ENCODE assay signal across 1 cellular context in genomic region chr17:82000803-82001649, GRCh38.
TF ChIP-seq lines count a peak whose summit lies in the region.

No MANE protein-coding gene starts in this region.

TF ChIP-seq in HepG2, 621 proteins besides CTCF, POLR2A, EP300 and RAD21 (continued from another document and continues in another):
- TF ChIP-seq ATF7 (IDR thresholded peaks at IDR 0.05) (no peak), ATF7 (CRISPR knock-in tag; IDR thresholded peaks at IDR 0.05) (no peak; the same call in none of the 2 replicates), ZNF264 (CRISPR knock-in tag; IDR thresholded peaks at IDR 0.05) (peak; percentile 92), CENPX (CRISPR knock-in tag; IDR thresholded peaks at IDR 0.05) (no peak), U2AF1 (optimal IDR thresholded peaks at IDR 0.05; ENCODE audit: low read depth, low read length) (peak; percentile 33), ZNF207 (IDR thresholded peaks at IDR 0.05; ENCODE audit: borderline replicate concordance) (no peak), ZNF563 (CRISPR knock-in tag; IDR thresholded peaks at IDR 0.05) (peak; percentile 65; the same call in 1 of the 2 replicates), E2F2 (CRISPR knock-in tag; IDR thresholded peaks at IDR 0.05; ENCODE audit: borderline replicate concordance) (peak; percentile 64; the same call in 1 of the 2 replicates), ZNF121 (CRISPR knock-in tag; IDR thresholded peaks at IDR 0.05) (peak; percentile 80; the same call in 1 of the 2 replicates), ZNF841 (CRISPR knock-in tag; IDR thresholded peaks at IDR 0.05; ENCODE audit: borderline replicate concordance) (peak; percentile 85), HMGA1 (CRISPR knock-in tag; conservative IDR thresholded peaks at IDR 0.05) (no peak), HNRNPH1 (optimal IDR thresholded peaks at IDR 0.05; ENCODE audit: low read depth, low read length) (no peak), MEIS1 (CRISPR knock-in tag; IDR thresholded peaks at IDR 0.05; ENCODE audit: borderline replicate concordance) (peak; percentile 82; the same call in 1 of the 2 replicates), AFF4 (CRISPR knock-in tag; IDR thresholded peaks at IDR 0.05) (peak; percentile 80; the same call in 1 of the 2 replicates), FOXO4 (CRISPR knock-in tag; conservative IDR thresholded peaks at IDR 0.05) (no peak), ZBTB1 (CRISPR knock-in tag; IDR thresholded peaks at IDR 0.05; ENCODE audit: borderline replicate concordance) (0 out of 2 replicates have a peak, but pooled peaks have one; percentile 42), POGZ (CRISPR knock-in tag; IDR thresholded peaks at IDR 0.05) (peak; percentile 78), ZNF260 (CRISPR knock-in tag; IDR thresholded peaks at IDR 0.05; ENCODE audit: borderline replicate concordance, low read depth) (no peak), RBAK (CRISPR knock-in tag; IDR thresholded peaks at IDR 0.05) (no peak), ZNF24 (IDR thresholded peaks at IDR 0.05) (peak; percentile 55; the same call in 1 of the 2 replicates), CHD2 (IDR thresholded peaks at IDR 0.05; ENCODE audit: low read depth, low read length) (0 out of 2 replicates have a peak, but pooled peaks have one; percentile 24), ZSCAN21 (CRISPR knock-in tag; IDR thresholded peaks at IDR 0.05; ENCODE audit: borderline replicate concordance) (peak; percentile 40; the same call in 1 of the 2 replicates), YY1 (IDR thresholded peaks at IDR 0.05; ENCODE audit: insufficient read depth, insufficient replicate concordance, low read depth, low read length) (peak; percentile 83), ZNF710 (CRISPR knock-in tag; IDR thresholded peaks at IDR 0.05; ENCODE audit: borderline replicate concordance) (peak; percentile 87)
- TF ChIP-seq, protein P1, sequence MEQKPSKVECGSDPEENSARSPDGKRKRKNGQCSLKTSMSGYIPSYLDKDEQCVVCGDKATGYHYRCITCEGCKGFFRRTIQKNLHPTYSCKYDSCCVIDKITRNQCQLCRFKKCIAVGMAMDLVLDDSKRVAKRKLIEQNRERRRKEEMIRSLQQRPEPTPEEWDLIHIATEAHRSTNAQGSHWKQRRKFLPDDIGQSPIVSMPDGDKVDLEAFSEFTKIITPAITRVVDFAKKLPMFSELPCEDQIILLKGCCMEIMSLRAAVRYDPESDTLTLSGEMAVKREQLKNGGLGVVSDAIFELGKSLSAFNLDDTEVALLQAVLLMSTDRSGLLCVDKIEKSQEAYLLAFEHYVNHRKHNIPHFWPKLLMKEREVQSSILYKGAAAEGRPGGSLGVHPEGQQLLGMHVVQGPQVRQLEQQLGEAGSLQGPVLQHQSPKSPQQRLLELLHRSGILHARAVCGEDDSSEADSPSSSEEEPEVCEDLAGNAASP (CRISPR knock-in tag; IDR thresholded peaks at IDR 0.05; ENCODE audit: borderline replicate concordance) = peak; percentile 83
- TF ChIP-seq, protein P2, sequence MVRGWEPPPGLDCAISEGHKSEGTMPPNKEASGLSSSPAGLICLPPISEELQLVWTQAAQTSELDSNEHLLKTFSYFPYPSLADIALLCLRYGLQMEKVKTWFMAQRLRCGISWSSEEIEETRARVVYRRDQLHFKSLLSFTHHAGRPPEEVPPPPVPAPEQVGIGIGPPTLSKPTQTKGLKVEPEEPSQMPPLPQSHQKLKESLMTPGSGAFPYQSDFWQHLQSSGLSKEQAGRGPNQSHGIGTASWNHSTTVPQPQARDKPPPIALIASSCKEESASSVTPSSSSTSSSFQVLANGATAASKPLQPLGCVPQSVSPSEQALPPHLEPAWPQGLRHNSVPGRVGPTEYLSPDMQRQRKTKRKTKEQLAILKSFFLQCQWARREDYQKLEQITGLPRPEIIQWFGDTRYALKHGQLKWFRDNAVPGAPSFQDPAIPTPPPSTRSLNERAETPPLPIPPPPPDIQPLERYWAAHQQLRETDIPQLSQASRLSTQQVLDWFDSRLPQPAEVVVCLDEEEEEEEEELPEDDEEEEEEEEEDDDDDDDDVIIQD (CRISPR knock-in tag; IDR thresholded peaks at IDR 0.05; ENCODE audit: low read depth) = peak; percentile 58; the same call in 1 of the 2 replicates
- TF ChIP-seq, protein P3, sequence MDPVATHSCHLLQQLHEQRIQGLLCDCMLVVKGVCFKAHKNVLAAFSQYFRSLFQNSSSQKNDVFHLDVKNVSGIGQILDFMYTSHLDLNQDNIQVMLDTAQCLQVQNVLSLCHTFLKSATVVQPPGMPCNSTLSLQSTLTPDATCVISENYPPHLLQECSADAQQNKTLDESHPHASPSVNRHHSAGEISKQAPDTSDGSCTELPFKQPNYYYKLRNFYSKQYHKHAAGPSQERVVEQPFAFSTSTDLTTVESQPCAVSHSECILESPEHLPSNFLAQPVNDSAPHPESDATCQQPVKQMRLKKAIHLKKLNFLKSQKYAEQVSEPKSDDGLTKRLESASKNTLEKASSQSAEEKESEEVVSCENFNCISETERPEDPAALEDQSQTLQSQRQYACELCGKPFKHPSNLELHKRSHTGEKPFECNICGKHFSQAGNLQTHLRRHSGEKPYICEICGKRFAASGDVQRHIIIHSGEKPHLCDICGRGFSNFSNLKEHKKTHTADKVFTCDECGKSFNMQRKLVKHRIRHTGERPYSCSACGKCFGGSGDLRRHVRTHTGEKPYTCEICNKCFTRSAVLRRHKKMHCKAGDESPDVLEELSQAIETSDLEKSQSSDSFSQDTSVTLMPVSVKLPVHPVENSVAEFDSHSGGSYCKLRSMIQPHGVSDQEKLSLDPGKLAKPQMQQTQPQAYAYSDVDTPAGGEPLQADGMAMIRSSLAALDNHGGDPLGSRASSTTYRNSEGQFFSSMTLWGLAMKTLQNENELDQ (CRISPR knock-in tag; IDR thresholded peaks at IDR 0.05; ENCODE audit: borderline replicate concordance) = no peak
- TF ChIP-seq, protein P4, sequence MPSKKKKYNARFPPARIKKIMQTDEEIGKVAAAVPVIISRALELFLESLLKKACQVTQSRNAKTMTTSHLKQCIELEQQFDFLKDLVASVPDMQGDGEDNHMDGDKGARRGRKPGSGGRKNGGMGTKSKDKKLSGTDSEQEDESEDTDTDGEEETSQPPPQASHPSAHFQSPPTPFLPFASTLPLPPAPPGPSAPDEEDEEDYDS (CRISPR knock-in tag; IDR thresholded peaks at IDR 0.05) = peak; percentile 27; the same call in 1 of the 2 replicates
- TF ChIP-seq, protein P5, sequence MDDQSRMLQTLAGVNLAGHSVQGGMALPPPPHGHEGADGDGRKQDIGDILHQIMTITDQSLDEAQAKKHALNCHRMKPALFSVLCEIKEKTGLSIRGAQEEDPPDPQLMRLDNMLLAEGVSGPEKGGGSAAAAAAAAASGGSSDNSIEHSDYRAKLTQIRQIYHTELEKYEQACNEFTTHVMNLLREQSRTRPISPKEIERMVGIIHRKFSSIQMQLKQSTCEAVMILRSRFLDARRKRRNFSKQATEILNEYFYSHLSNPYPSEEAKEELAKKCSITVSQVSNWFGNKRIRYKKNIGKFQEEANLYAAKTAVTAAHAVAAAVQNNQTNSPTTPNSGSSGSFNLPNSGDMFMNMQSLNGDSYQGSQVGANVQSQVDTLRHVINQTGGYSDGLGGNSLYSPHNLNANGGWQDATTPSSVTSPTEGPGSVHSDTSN (CRISPR knock-in tag; IDR thresholded peaks at IDR 0.05; ENCODE audit: borderline replicate concordance) = no peak; the same call in 1 of the 2 replicates
- TF ChIP-seq, protein P6, sequence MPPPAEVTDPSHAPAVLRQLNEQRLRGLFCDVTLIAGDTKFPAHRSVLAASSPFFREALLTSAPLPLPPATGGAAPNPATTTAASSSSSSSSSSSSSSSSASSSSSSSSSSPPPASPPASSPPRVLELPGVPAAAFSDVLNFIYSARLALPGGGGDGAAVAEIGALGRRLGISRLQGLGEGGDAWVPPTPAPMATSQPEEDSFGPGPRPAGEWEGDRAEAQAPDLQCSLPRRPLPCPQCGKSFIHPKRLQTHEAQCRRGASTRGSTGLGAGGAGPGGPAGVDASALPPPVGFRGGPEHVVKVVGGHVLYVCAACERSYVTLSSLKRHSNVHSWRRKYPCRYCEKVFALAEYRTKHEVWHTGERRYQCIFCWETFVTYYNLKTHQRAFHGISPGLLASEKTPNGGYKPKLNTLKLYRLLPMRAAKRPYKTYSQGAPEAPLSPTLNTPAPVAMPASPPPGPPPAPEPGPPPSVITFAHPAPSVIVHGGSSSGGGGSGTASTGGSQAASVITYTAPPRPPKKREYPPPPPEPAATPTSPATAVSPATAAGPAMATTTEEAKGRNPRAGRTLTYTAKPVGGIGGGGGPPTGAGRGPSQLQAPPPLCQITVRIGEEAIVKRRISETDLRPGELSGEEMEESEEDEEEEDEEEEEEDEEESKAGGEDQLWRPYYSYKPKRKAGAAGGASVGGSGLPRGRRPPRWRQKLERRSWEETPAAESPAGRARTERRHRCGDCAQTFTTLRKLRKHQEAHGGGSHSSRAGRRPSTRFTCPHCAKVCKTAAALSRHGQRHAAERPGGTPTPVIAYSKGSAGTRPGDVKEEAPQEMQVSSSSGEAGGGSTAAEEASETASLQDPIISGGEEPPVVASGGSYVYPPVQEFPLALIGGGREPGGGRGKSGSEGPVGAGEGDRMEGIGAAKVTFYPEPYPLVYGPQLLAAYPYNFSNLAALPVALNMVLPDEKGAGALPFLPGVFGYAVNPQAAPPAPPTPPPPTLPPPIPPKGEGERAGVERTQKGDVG (CRISPR knock-in tag; IDR thresholded peaks at IDR 0.05; ENCODE audit: borderline replicate concordance) = peak; percentile 98
- TF ChIP-seq, protein P7, sequence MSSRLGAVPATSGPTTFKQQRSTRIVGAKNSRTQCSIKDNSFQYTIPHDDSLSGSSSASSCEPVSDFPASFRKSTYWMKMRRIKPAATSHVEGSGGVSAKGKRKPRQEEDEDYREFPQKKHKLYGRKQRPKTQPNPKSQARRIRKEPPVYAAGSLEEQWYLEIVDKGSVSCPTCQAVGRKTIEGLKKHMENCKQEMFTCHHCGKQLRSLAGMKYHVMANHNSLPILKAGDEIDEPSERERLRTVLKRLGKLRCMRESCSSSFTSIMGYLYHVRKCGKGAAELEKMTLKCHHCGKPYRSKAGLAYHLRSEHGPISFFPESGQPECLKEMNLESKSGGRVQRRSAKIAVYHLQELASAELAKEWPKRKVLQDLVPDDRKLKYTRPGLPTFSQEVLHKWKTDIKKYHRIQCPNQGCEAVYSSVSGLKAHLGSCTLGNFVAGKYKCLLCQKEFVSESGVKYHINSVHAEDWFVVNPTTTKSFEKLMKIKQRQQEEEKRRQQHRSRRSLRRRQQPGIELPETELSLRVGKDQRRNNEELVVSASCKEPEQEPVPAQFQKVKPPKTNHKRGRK (CRISPR knock-in tag; IDR thresholded peaks at IDR 0.05) = peak; percentile 21; the same call in 1 of the 2 replicates
